8 cellular contexts compared by ENCODE assay signal in genomic region chr19:56765107-56765506, GRCh38.
DNase-seq lines count a peak whose midpoint lies in the region; ATAC-seq and TF ChIP-seq lines count a peak whose summit lies in the region.

No MANE protein-coding gene starts in this region.

- peak overlapping the region; percentile 51 for H3K4me3 Mint-ChIP-seq in activated T-helper 17 cell treated with anti-CD3 and anti-CD28 coated beads, Interleukin-2, amount 50 U/mL, for 72 hours

- no peaks in the 10 kb centered on the region for H3K36me3 ChIP-seq in left ventricle myocardium inferior

- peaks cover 7% of the 10 kb centered on the region for H3K4me1 ChIP-seq in left ventricle myocardium inferior

- no peaks in the 10 kb centered on the region for H3K27me3 ChIP-seq in left ventricle myocardium inferior (ENCODE audit: low read depth)

- peak overlapping the region; percentile 73 for H3K4me3 ChIP-seq in left ventricle myocardium inferior

- H3K9me3 Mint-ChIP-seq in activated T-helper 17 cell treated with anti-CD3 and anti-CD28 coated beads, Interleukin-2, amount 50 U/mL, for 72 hours = peaks cover 26% of the 10 kb centered on the region

- no peak overlapping the region for H3K27ac ChIP-seq in left ventricle myocardium inferior (replicated peaks)

- no peaks in the 10 kb centered on the region for H3K36me3 Mint-ChIP-seq in activated T-helper 17 cell treated with anti-CD3 and anti-CD28 coated beads, Interleukin-2, amount 50 U/mL, for 72 hours (ENCODE audit: low read depth)

- ATAC-seq in activated T-helper 17 cell treated with anti-CD3 and anti-CD28 coated beads, Interleukin-2, amount 50 U/mL, for 72 hours (replicated peaks) = no peak
- ATAC-seq in HG03139 (IDR thresholded peaks at IDR 0.05; ENCODE audit: unreplicated experiment) = no peak

- intact Hi-C loops in left ventricle myocardium inferior (cut with micrococcal nuclease) = no loop called here

- peak; percentile 38 for DNase-seq in DMS114 treated with DMSO at 0.1 percent for 48 hours (lab: John Stamatoyannopoulos, UW; ENCODE audit: unreplicated experiment)
- DNase-seq in left ventricle myocardium inferior = peak; percentile 74
- peak; percentile 93 for DNase-seq in retina
- DNase-seq in activated effector memory CD4-positive, alpha-beta T cell treated with Interleukin-2 at 50 U/mL for 16 hours = no peak
- DNase-seq in activated gamma-delta T cell (lab: John Stamatoyannopoulos, UW) = no peak
- no peak for DNase-seq in DMS79 (lab: John Stamatoyannopoulos, UW)

- peaks cover 7% of the 10 kb centered on the region for H3K9me3 ChIP-seq in left ventricle myocardium inferior (replicated peaks)

- no peak overlapping the region for H3K27ac Mint-ChIP-seq in activated T-helper 17 cell treated with anti-CD3 and anti-CD28 coated beads, Interleukin-2, amount 50 U/mL, for 72 hours

- H3K27me3 Mint-ChIP-seq in activated T-helper 17 cell treated with anti-CD3 and anti-CD28 coated beads, Interleukin-2, amount 50 U/mL, for 72 hours = peaks cover 12% of the 10 kb centered on the region

- peaks cover 11% of the 10 kb centered on the region for H3K4me1 Mint-ChIP-seq in activated T-helper 17 cell treated with anti-CD3 and anti-CD28 coated beads, Interleukin-2, amount 50 U/mL, for 72 hours

- TF ChIP-seq CTCF in left ventricle myocardium inferior (IDR thresholded peaks at IDR 0.05; ENCODE audit: borderline replicate concordance) = no peak

Comparison
In these comparisons a context has a peak if more than half of its experiments do, and no peak if none do; other contexts are left out.
1. DNase-seq: peak in DMS114 treated with DMSO at 0.1 percent for 48 hours (single experiment), left ventricle myocardium inferior (single experiment) and retina (single experiment); none in activated effector memory CD4-positive, alpha-beta T cell treated with Interleukin-2 at 50 U/mL for 16 hours (single experiment), activated gamma-delta T cell (single experiment) and DMS79 (single experiment).